Comparison of ENCODE assay signal across 8 cellular contexts in genomic region chr1:109283748-109284600, GRCh38. TPM values are rescaled to one million over a fixed set of nuclear protein-coding genes. Genes with fewer than 3 reads are reported as not detected.
A peak's percentile ranks its signal among the peaks of the same experiment; 100 is the strongest.
DNase-seq lines count a peak whose midpoint lies in the region; FAIRE-seq and TF ChIP-seq lines count a peak whose summit lies in the region.

No MANE protein-coding gene starts in this region.

- TF ChIP-seq POLR2A in Peyer's patch (IDR thresholded peaks at IDR 0.05): no peak

- peaks cover 30% of the 10 kb centered on the region for H3K4me1 Mint-ChIP-seq in activated CD4-positive, alpha-beta T cell treated with anti-CD3 and anti-CD28 coated beads, Interleukin-2, amount 10 ng/mL, durations not matched to agents 7 days and 5 days

- DNase-seq in activated CD4-positive, alpha-beta T cell treated with anti-CD3 and anti-CD28 coated beads, Interleukin-2, amount 10 ng/mL, durations not matched to agents 7 days and 5 days: no peak
- no peak for DNase-seq in activated CD4-positive, alpha-beta T cell treated with anti-CD3 and anti-CD28 coated beads, Interleukin-2, amount 50 U/mL, for 1 hour
- DNase-seq in Peyer's patch (no peak), fibroblast of the aortic adventitia (ENCODE audit: low read depth) (no peak), NCI-H446 (lab: John Stamatoyannopoulos, UW) (no peak), frontal cortex (ENCODE audit: low spot score in 2 of 2) (no peak)
- no peak for DNase-seq in stimulated activated CD8-positive, alpha-beta memory T cell treated with anti-CD3 and anti-CD28 coated beads, Interleukin-4, amount 100 ng/mL, for 48 hours

- H3K36me3 Mint-ChIP-seq in activated CD4-positive, alpha-beta T cell treated with anti-CD3 and anti-CD28 coated beads, Interleukin-2, amount 10 ng/mL, durations not matched to agents 7 days and 5 days (ENCODE audit: low read depth): peaks cover 26% of the 10 kb centered on the region

- H3K27ac Mint-ChIP-seq in activated CD4-positive, alpha-beta T cell treated with anti-CD3 and anti-CD28 coated beads, Interleukin-2, amount 10 ng/mL, durations not matched to agents 7 days and 5 days: peak overlapping the region; percentile 96

- H3K4me1 ChIP-seq in Peyer's patch: peaks cover 0 to 13% (median 4%) of the 10 kb centered on the region in 4 donors
- H3K4me1 ChIP-seq in rectal smooth muscle tissue (ENCODE audit: control insufficient read depth, insufficient read depth, low read length): peaks cover 6% of the 10 kb centered on the region

- H3K27me3 Mint-ChIP-seq in activated CD4-positive, alpha-beta T cell treated with anti-CD3 and anti-CD28 coated beads, Interleukin-2, amount 10 ng/mL, durations not matched to agents 7 days and 5 days: peaks cover 6% of the 10 kb centered on the region

- no peak for TF ChIP-seq CTCF in Peyer's patch (IDR thresholded peaks at IDR 0.05)
- TF ChIP-seq CTCF in fibroblast of the aortic adventitia (IDR thresholded peaks at IDR 0.05; ENCODE audit: insufficient read depth, low read length): no peak

- peak overlapping the region; percentile 100 for H3K4me3 Mint-ChIP-seq in activated CD4-positive, alpha-beta T cell treated with anti-CD3 and anti-CD28 coated beads, Interleukin-2, amount 10 ng/mL, durations not matched to agents 7 days and 5 days

- CTCF ChIA-PET in activated CD4-positive, alpha-beta T cell treated with anti-CD3 and anti-CD28 coated beads, Interleukin-2, amount 10 ng/mL, durations not matched to agents 7 days and 5 days (lab: Charles Lee): interaction anchor here (1.2 to 1.6 kb wide), 2 partner anchors 20 to 248 kb away, joined by 5 to 7 read pairs; no protein-coding TSS in a partner anchor

- H3K36me3 ChIP-seq in Peyer's patch (no peaks in the 10 kb centered on the region), rectal smooth muscle tissue (ENCODE audit: control insufficient read depth, insufficient read depth, low read length) (no peaks in the 10 kb centered on the region)

- no peaks in the 10 kb centered on the region for H3K9me3 ChIP-seq in Peyer's patch

- no peaks in the 10 kb centered on the region for H3K27me3 ChIP-seq in Peyer's patch
- H3K27me3 ChIP-seq in rectal smooth muscle tissue (ENCODE audit: control insufficient read depth, insufficient read depth, low read length): no peaks in the 10 kb centered on the region

- peak overlapping the region; percentile 80 for H3K9ac ChIP-seq in rectal smooth muscle tissue (ENCODE audit: low read length)

- POLR2A ChIA-PET in activated CD4-positive, alpha-beta T cell treated with anti-CD3 and anti-CD28 coated beads, Interleukin-2, amount 10 ng/mL, durations not matched to agents 7 days and 5 days (lab: Charles Lee): no interaction called here

- H3K9me3 Mint-ChIP-seq in activated CD4-positive, alpha-beta T cell treated with anti-CD3 and anti-CD28 coated beads, Interleukin-2, amount 10 ng/mL, durations not matched to agents 7 days and 5 days: no peaks in the 10 kb centered on the region

- peak overlapping the region; percentile 73 to 85 (median 84) for H3K27ac ChIP-seq in Peyer's patch
- peak overlapping the region; percentile 89 for H3K27ac ChIP-seq in rectal smooth muscle tissue (ENCODE audit: low read depth, low read length)

- peak overlapping the region; percentile 59 to 75 (median 61) for H3K4me3 ChIP-seq in Peyer's patch
- peak overlapping the region; percentile 76 for H3K4me3 ChIP-seq in fibroblast of the aortic adventitia (ENCODE audit: low read depth, low read length)
- peak overlapping the region; percentile 86 for H3K4me3 ChIP-seq in rectal smooth muscle tissue (ENCODE audit: low read length)

- no peak for FAIRE-seq in frontal cortex (lab: Jason Lieb, UNC)

RNA-seq across cellular contexts. Expression of gene PSRC1, which starts 1.0 kb away (rescaled TPM):
- 10 to 100 TPM; 32.7 to 34.5 TPM for total RNA-seq in activated CD4-positive, alpha-beta T cell treated with anti-CD3 and anti-CD28 coated beads, Interleukin-2, amount 10 ng/mL, durations not matched to agents 7 days and 5 days
- 1 to 10 TPM; 3.5 to 8.3 (median 4.5) TPM for total RNA-seq in Peyer's patch
- total RNA-seq in fibroblast of the aortic adventitia (ENCODE audit: low replicate concordance): 10.0 and 19.0 TPM in 2 replicates
- 7.7 TPM for total RNA-seq in frontal cortex

RNA-seq across cellular contexts. Expression of gene MYBPHL, which starts 22.8 kb away (rescaled TPM):
- total RNA-seq in activated CD4-positive, alpha-beta T cell treated with anti-CD3 and anti-CD28 coated beads, Interleukin-2, amount 10 ng/mL, durations not matched to agents 7 days and 5 days: not detected
- not detected for total RNA-seq in Peyer's patch
- total RNA-seq in fibroblast of the aortic adventitia (ENCODE audit: low replicate concordance): not detected in 2 replicates
- total RNA-seq in frontal cortex: not detected

RNA-seq across cellular contexts. Expression of gene CELSR2, which starts 34.6 kb away (rescaled TPM):
- total RNA-seq in activated CD4-positive, alpha-beta T cell treated with anti-CD3 and anti-CD28 coated beads, Interleukin-2, amount 10 ng/mL, durations not matched to agents 7 days and 5 days: 1 to 10 TPM; 5.2 to 5.3 TPM
- total RNA-seq in Peyer's patch: 1 to 10 TPM; 2.6 to 6.4 (median 4.6) TPM
- total RNA-seq in fibroblast of the aortic adventitia (ENCODE audit: low replicate concordance): 0.36 and 0.90 TPM in 2 replicates
- total RNA-seq in frontal cortex: 27.3 TPM
